ENCODE assay signal across 1 cellular context in the genomic region with DNA sequence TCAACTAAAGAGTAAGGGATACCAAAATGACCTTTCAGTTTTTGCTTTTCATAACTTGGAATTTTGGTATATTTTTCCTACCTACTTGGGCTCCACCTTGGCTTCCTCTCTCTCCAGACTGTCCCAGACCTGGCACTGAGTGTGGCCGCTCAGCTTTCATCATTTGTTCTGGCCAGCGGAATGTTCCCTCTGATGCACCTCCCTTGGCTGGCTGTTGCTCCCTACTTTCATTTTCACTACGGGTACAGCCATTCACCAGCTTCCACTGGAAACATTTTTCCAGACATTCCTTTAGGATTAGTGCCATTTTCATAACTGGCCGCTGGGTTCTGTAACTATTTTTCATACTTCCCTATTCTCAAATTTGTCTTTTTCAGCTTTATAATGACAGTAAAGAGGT.
TF ChIP-seq lines count a peak whose summit lies in the region.

No MANE protein-coding gene starts in this region.

TF ChIP-seq in HepG2, 621 proteins besides CTCF, POLR2A, EP300 and RAD21 (continued from another document):
- no peak for TF ChIP-seq RERE (CRISPR knock-in tag; IDR thresholded peaks at IDR 0.05; ENCODE audit: low read depth)
- TF ChIP-seq NFKB2 (CRISPR knock-in tag; IDR thresholded peaks at IDR 0.05; ENCODE audit: borderline replicate concordance) = no peak
